24 cellular contexts compared by ENCODE assay signal in the genomic region with DNA sequence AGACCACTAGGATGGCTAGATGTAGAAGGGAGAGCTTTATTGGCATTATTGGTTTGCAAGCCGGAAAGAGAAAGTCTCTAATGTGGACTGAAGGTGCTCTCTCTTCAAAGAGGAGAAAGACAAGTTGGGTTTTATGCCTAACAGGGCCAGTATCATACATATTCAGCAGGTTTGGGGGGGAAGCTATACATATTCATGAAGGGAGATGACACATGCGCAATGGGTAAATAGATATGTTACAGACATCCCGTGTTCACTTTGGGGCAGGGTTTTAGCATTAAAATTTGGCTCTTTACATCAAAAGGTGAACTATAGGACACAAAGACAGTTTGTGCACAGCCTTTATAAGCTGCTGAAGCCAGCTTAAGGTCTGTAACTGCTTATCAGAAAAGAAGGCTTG. TPM values are rescaled to one million over a fixed set of nuclear protein-coding genes. Genes with fewer than 3 reads are reported as not detected.
"Had no signal": no experiment of that assay in that cellular context is flagged by ENCODE, and none has a peak within 500 bp of the region (broad histone marks: within the 10 kb centered on the region; RNA-seq: fewer than 3 reads in every experiment).

No MANE protein-coding gene starts in this region.

- H3K36me3 ChIP-seq: gastrocnemius medialis, prostate gland, sigmoid colon, stomach, thyroid gland, vagina had no signal

- H3K4me1 Mint-ChIP-seq: memory B cell; natural killer cell; stimulated activated effector memory CD8-positive, alpha-beta T cell treated with anti-CD3 and anti-CD28 coated beads, Interleukin-12 subunit alpha, Interleukin-12 subunit beta, amount 100 ng/mL, for 72 hours had no signal

- DNase-seq: effector CD8-positive, alpha-beta T cell; foreskin fibroblast; gastrocnemius medialis; kidney; natural killer cell; right cardiac atrium; sigmoid colon; stimulated activated CD4-positive, alpha-beta T cell treated with anti-CD3 and anti-CD28 coated beads, Interleukin-2, amount 100 ng/mL, for 24 hours; stimulated activated CD4-positive, alpha-beta T cell treated with anti-CD3 and anti-CD28 coated beads, Interleukin-4, amount 100 ng/mL, for 24 hours; stimulated activated naive CD4-positive, alpha-beta T cell treated with Interleukin-2 at 50 U/mL for 16 hours; stomach; trophoblast cell had no signal

- H3K9me3 ChIP-seq: gastrocnemius medialis, prostate gland, sigmoid colon, stomach, thyroid gland, vagina had no signal

- H3K4me1 ChIP-seq: gastrocnemius medialis, parathyroid adenoma, prostate gland, sigmoid colon, stomach, thyroid gland, vagina had no signal

- H3K4me3 ChIP-seq: gastrocnemius medialis, hepatocyte, lung, prostate gland, sigmoid colon, stomach, thyroid gland, vagina had no signal

- H3K4me3 Mint-ChIP-seq: dendritic cell treated with granulocyte-macrophage colony-stimulating factor and Interleukin-4, amounts not matched to agents 40 ng/mL and 50 ng/mL, for 4 days; endodermal cell; memory B cell; natural killer cell; stimulated activated effector memory CD8-positive, alpha-beta T cell treated with anti-CD3 and anti-CD28 coated beads, Interleukin-12 subunit alpha, Interleukin-12 subunit beta, amount 100 ng/mL, for 72 hours had no signal

- H3K9me3 Mint-ChIP-seq: dendritic cell treated with granulocyte-macrophage colony-stimulating factor and Interleukin-4, amounts not matched to agents 40 ng/mL and 50 ng/mL, for 4 days; natural killer cell; stimulated activated effector memory CD8-positive, alpha-beta T cell treated with anti-CD3 and anti-CD28 coated beads, Interleukin-12 subunit alpha, Interleukin-12 subunit beta, amount 100 ng/mL, for 72 hours had no signal

- H3K36me3 Mint-ChIP-seq: natural killer cell; stimulated activated effector memory CD8-positive, alpha-beta T cell treated with anti-CD3 and anti-CD28 coated beads, Interleukin-12 subunit alpha, Interleukin-12 subunit beta, amount 100 ng/mL, for 72 hours had no signal

- H3K27ac Mint-ChIP-seq: dendritic cell treated with granulocyte-macrophage colony-stimulating factor and Interleukin-4, amounts not matched to agents 40 ng/mL and 50 ng/mL, for 4 days; endodermal cell; memory B cell; natural killer cell; stimulated activated effector memory CD8-positive, alpha-beta T cell treated with anti-CD3 and anti-CD28 coated beads, Interleukin-12 subunit alpha, Interleukin-12 subunit beta, amount 100 ng/mL, for 72 hours had no signal

- H3K27me3 ChIP-seq: sigmoid colon, thyroid gland, vagina had no signal

RNA-seq across cellular contexts. Expression of gene LRRN2, which starts 46.5 kb away (rescaled TPM):
- total RNA-seq: glomerular endothelial cell, mononuclear cell had no signal
